Comparison of ENCODE assay signal across 1 cellular context in genomic region chr17:17836250-17836817, GRCh38.
TF ChIP-seq lines count a peak whose summit lies in the region.

No MANE protein-coding gene starts in this region.

TF ChIP-seq in A549, 52 proteins besides CTCF, POLR2A, EP300 and RAD21 (continued from another document):
- peak; percentile 74; the same call in 1 of the 2 replicates for TF ChIP-seq KDM1A (IDR thresholded peaks at IDR 0.05; ENCODE audit: low read depth)
- no peak; the same call in 1 of the 2 replicates for TF ChIP-seq E2F6 (IDR thresholded peaks at IDR 0.05; ENCODE audit: borderline replicate concordance, low read depth)
- peak; percentile 96 for TF ChIP-seq BCL3 (IDR thresholded peaks at IDR 0.05)
- TF ChIP-seq PBX3 (IDR thresholded peaks at IDR 0.05): no peak
- TF ChIP-seq NPAS2 (CRISPR knock-in tag; IDR thresholded peaks at IDR 0.05; ENCODE audit: borderline replicate concordance): peak; percentile 64; the same call in 1 of the 2 replicates
- peak; percentile 60 for TF ChIP-seq USF2 (IDR thresholded peaks at IDR 0.05)
- no peak for TF ChIP-seq MAZ (IDR thresholded peaks at IDR 0.05; ENCODE audit: borderline replicate concordance, low read depth, low read length)
- no peak for TF ChIP-seq HOXB13 (CRISPR knock-in tag; IDR thresholded peaks at IDR 0.05; ENCODE audit: low read depth)
- TF ChIP-seq SREBF2 (IDR thresholded peaks at IDR 0.05): no peak
- TF ChIP-seq FOSL2 (IDR thresholded peaks at IDR 0.05): no peak
- peak; percentile 73 for TF ChIP-seq FOSL2 (CRISPR knock-in tag; IDR thresholded peaks at IDR 0.05)
- TF ChIP-seq MAFK (IDR thresholded peaks at IDR 0.05; ENCODE audit: partially characterized antibody): no peak
- peak; percentile 96 for TF ChIP-seq MYC (IDR thresholded peaks at IDR 0.05; ENCODE audit: borderline replicate concordance, low read length)
- 0 out of 2 replicates have a peak, but pooled peaks have one; percentile 38 for TF ChIP-seq ESRRA (IDR thresholded peaks at IDR 0.05; ENCODE audit: borderline replicate concordance, low read length)
- no peak for TF ChIP-seq FOXS1 (CRISPR knock-in tag; IDR thresholded peaks at IDR 0.05)
